1 cellular context compared by ENCODE assay signal in the genomic region with DNA sequence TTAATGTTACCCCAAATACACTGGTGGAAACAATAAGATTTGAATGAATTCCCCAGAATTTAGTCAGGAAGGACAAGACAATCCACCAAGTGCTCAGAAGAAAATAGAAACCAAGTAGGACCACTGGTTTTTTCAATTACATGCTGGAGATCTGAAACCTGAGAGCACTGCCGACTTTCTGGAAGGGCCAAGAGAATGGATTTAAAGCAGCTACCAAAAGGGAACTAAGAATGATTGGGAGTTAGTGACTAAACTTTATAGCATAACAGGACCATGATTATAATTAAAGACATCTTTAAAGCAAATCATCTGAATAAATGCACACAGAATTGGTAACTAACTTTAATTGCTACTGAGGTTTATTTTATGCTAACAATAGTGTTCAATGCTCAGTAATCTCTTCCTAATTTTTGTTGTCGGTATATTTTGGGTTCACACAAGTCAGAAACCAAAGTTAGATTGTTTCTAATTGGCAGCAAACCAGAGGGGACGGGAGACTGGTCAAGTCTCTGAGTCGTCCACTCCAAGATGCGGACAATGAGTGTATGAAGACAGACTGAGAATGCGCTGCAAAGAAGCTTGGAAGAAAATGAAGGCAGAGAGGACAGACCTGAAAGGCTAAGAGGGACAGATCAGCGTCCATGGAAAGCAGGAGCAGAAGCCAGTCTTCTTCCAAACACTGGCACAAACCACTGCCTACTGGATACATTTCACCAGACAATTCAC.
TF ChIP-seq lines count a peak whose summit lies in the region.

No MANE protein-coding gene starts in this region.

TF ChIP-seq in IMR-90, 13 proteins besides CTCF, POLR2A, EP300 and RAD21:
- TF ChIP-seq, protein P1, sequence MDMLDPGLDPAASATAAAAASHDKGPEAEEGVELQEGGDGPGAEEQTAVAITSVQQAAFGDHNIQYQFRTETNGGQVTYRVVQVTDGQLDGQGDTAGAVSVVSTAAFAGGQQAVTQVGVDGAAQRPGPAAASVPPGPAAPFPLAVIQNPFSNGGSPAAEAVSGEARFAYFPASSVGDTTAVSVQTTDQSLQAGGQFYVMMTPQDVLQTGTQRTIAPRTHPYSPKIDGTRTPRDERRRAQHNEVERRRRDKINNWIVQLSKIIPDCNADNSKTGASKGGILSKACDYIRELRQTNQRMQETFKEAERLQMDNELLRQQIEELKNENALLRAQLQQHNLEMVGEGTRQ (IDR thresholded peaks at IDR 0.05; ENCODE audit: low read depth, low read length), result no peak
- no peak for TF ChIP-seq CEBPB (IDR thresholded peaks at IDR 0.05; ENCODE audit: low read depth, low read length)
- no peak for TF ChIP-seq RFX5 (IDR thresholded peaks at IDR 0.05; ENCODE audit: low read depth, low read length)
- no peak for TF ChIP-seq MAFK (IDR thresholded peaks at IDR 0.05; ENCODE audit: low read depth, low read length)
- TF ChIP-seq BHLHE40 (IDR thresholded peaks at IDR 0.05; ENCODE audit: low read depth, low read length), result no peak
- no peak for TF ChIP-seq NFE2L2 (IDR thresholded peaks at IDR 0.05; ENCODE audit: low read depth, low read length)
- no peak for TF ChIP-seq MAZ (IDR thresholded peaks at IDR 0.05; ENCODE audit: borderline replicate concordance, low read depth, low read length)
- no peak for TF ChIP-seq FOS (IDR thresholded peaks at IDR 0.05; ENCODE audit: low read depth, low read length)
- TF ChIP-seq, protein P2, sequence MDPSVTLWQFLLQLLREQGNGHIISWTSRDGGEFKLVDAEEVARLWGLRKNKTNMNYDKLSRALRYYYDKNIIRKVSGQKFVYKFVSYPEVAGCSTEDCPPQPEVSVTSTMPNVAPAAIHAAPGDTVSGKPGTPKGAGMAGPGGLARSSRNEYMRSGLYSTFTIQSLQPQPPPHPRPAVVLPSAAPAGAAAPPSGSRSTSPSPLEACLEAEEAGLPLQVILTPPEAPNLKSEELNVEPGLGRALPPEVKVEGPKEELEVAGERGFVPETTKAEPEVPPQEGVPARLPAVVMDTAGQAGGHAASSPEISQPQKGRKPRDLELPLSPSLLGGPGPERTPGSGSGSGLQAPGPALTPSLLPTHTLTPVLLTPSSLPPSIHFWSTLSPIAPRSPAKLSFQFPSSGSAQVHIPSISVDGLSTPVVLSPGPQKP (IDR thresholded peaks at IDR 0.05; ENCODE audit: borderline replicate concordance, low read depth, low read length), result no peak
- no peak for TF ChIP-seq CHD1 (IDR thresholded peaks at IDR 0.05; ENCODE audit: low read depth, low read length)
- no peak for TF ChIP-seq SMC3 (IDR thresholded peaks at IDR 0.05; ENCODE audit: low read depth, low read length)
- no peak for TF ChIP-seq MXI1 (IDR thresholded peaks at IDR 0.05; ENCODE audit: borderline replicate concordance, low read depth, low read length)
- no peak for TF ChIP-seq RCOR1 (IDR thresholded peaks at IDR 0.05; ENCODE audit: insufficient replicate concordance, low read length)
